Comparison of ENCODE assay signal across 13 cellular contexts in genomic region chr19:44303305-44303704, GRCh38. TPM values are rescaled to one million over a fixed set of nuclear protein-coding genes. Genes with fewer than 3 reads are reported as not detected.
DNase-seq lines count a peak whose midpoint lies in the region; ATAC-seq and TF ChIP-seq lines count a peak whose summit lies in the region.
"Had no signal": no experiment of that assay in that cellular context is flagged by ENCODE, and none has a peak within 500 bp of the region (broad histone marks: within the 10 kb centered on the region; RNA-seq: fewer than 3 reads in every experiment).

No MANE protein-coding gene starts in this region.

- peaks cover 20% of the 10 kb centered on the region for H3K4me1 Mint-ChIP-seq in activated CD8-positive, alpha-beta T cell treated with anti-CD3 and anti-CD28 coated beads for 36 hours (ENCODE audit: low read depth)
- peaks cover 2 to 6% of the 10 kb centered on the region in 2 donors for H3K4me1 Mint-ChIP-seq in stimulated activated naive B cell treated with anti-CD40 and anti-IgM and Interleukin-4, amounts not matched to agents 10 μg/mL and 1 μg/mL and 100 μg/mL, for 72 hours

- no CpG with 5 or more reads among the region's 4 CpGs for WGBS in mesendoderm (ENCODE audit: extremely low coverage, insufficient coverage, low lambda C conversion rate)

- DNase-seq in AG04449 (ENCODE audit: low read depth, low spot score) (no peak), EL (peak; percentile 3), mesendoderm (peak; percentile 8), NCI-H1417 treated with DMSO at 0.1 percent for 48 hours (lab: John Stamatoyannopoulos, UW) (no peak)
- no peak for DNase-seq in activated CD8-positive, alpha-beta T cell treated with anti-CD3 and anti-CD28 coated beads for 36 hours
- no peak for DNase-seq in stimulated activated naive B cell treated with anti-CD40 and anti-IgM and Interleukin-4, amounts not matched to agents 10 μg/mL and 1 μg/mL and 100 μg/mL, for 72 hours
- DNase-seq: activated effector memory CD4-positive, alpha-beta T cell treated with Interleukin-2 at 50 U/mL for 16 hours; DMS79; dorsolateral prefrontal cortex; hippocampal formation; transverse colon had no signal

- H3K36me3 ChIP-seq in mesendoderm (ENCODE audit: control insufficient read depth, insufficient read depth, low read length), result peaks cover under 1% of the 10 kb centered on the region

- no peak overlapping the region for H2AK5ac ChIP-seq in mesendoderm (ENCODE audit: low read length)

- peak overlapping the region; percentile 83 for H3K4me3 Mint-ChIP-seq in activated CD8-positive, alpha-beta T cell treated with anti-CD3 and anti-CD28 coated beads for 36 hours
- no peak overlapping the region for H3K4me3 Mint-ChIP-seq in stimulated activated naive B cell treated with anti-CD40 and anti-IgM and Interleukin-4, amounts not matched to agents 10 μg/mL and 1 μg/mL and 100 μg/mL, for 72 hours

- no peak overlapping the region for H3K4ac ChIP-seq in mesendoderm (ENCODE audit: low read depth, low read length)

- CTCF ChIA-PET in AG04449 (lab: Yijun Ruan, JAX), result no interaction called here
- CTCF ChIA-PET in activated CD8-positive, alpha-beta T cell treated with anti-CD3 and anti-CD28 coated beads for 36 hours (lab: Charles Lee), result no interaction called here

- no peak overlapping the region for H3K23ac ChIP-seq in mesendoderm (ENCODE audit: low read length)

- no peak for TF ChIP-seq CTCF in AG04449 (IDR thresholded peaks at IDR 0.05; ENCODE audit: insufficient read depth, low read length, missing control alignments)
- no peak for TF ChIP-seq CTCF in activated CD8-positive, alpha-beta T cell treated with anti-CD3 and anti-CD28 coated beads for 36 hours (IDR thresholded peaks at IDR 0.05)

- no peak overlapping the region for H3K27ac Mint-ChIP-seq in activated CD8-positive, alpha-beta T cell treated with anti-CD3 and anti-CD28 coated beads for 36 hours
- no peak overlapping the region for H3K27ac Mint-ChIP-seq in stimulated activated naive B cell treated with anti-CD40 and anti-IgM and Interleukin-4, amounts not matched to agents 10 μg/mL and 1 μg/mL and 100 μg/mL, for 72 hours

- H3K9ac ChIP-seq in mesendoderm (ENCODE audit: low read length), result no peak overlapping the region

- H2BK5ac ChIP-seq in mesendoderm (ENCODE audit: low read length), result no peak overlapping the region

- peaks cover 40% of the 10 kb centered on the region for H3K36me3 Mint-ChIP-seq in activated CD8-positive, alpha-beta T cell treated with anti-CD3 and anti-CD28 coated beads for 36 hours (ENCODE audit: low read depth)
- peaks cover 28 to 40% of the 10 kb centered on the region in 2 donors for H3K36me3 Mint-ChIP-seq in stimulated activated naive B cell treated with anti-CD40 and anti-IgM and Interleukin-4, amounts not matched to agents 10 μg/mL and 1 μg/mL and 100 μg/mL, for 72 hours

- no peak overlapping the region for H4K8ac ChIP-seq in mesendoderm (ENCODE audit: low read depth, low read length)

- no peaks in the 10 kb centered on the region for H3K4me1 ChIP-seq in mesendoderm (ENCODE audit: control insufficient read depth, low read depth, low read length)

- no peak overlapping the region for H3K4me2 ChIP-seq in mesendoderm (ENCODE audit: low read length)

- H3K27me3 ChIP-seq in mesendoderm (ENCODE audit: insufficient read depth, low read length, poor library complexity), result no peaks in the 10 kb centered on the region
- H3K27me3 ChIP-seq: dorsolateral prefrontal cortex, transverse colon had no signal

- H3K18ac ChIP-seq in mesendoderm (ENCODE audit: low read length), result no peak overlapping the region

- no peak overlapping the region for H3K27ac ChIP-seq in mesendoderm (ENCODE audit: low read depth, low read length)
- H3K27ac ChIP-seq: dorsolateral prefrontal cortex had no signal

- H3K4me3 ChIP-seq in AG04449 (ENCODE audit: low read depth, low read length) (peak overlapping the region; percentile 24; the same call in 1 of the 2 replicates), mesendoderm (ENCODE audit: low read length) (no peak overlapping the region)

- POLR2A ChIA-PET in AG04449 (lab: Yijun Ruan, JAX), result no interaction called here
- POLR2A ChIA-PET in activated CD8-positive, alpha-beta T cell treated with anti-CD3 and anti-CD28 coated beads for 36 hours (lab: Charles Lee), result no interaction called here

- H4K5ac ChIP-seq in mesendoderm (ENCODE audit: low read length), result no peak overlapping the region

- H3K27me3 Mint-ChIP-seq in activated CD8-positive, alpha-beta T cell treated with anti-CD3 and anti-CD28 coated beads for 36 hours, result no peaks in the 10 kb centered on the region
- peaks cover 1 to 3% of the 10 kb centered on the region in 2 donors for H3K27me3 Mint-ChIP-seq in stimulated activated naive B cell treated with anti-CD40 and anti-IgM and Interleukin-4, amounts not matched to agents 10 μg/mL and 1 μg/mL and 100 μg/mL, for 72 hours

- intact Hi-C loops in activated CD8-positive, alpha-beta T cell treated with anti-CD3 and anti-CD28 coated beads for 36 hours (cut with micrococcal nuclease), result loop anchor here (10.0 kb wide), 1 partner anchor 89 kb away; the partner anchor contains the start of gene ZNF227

- H3K79me2 ChIP-seq in mesendoderm (ENCODE audit: control insufficient read depth, insufficient read depth, low read length), result no peaks in the 10 kb centered on the region

- ATAC-seq in activated CD8-positive, alpha-beta T cell treated with anti-CD3 and anti-CD28 coated beads for 36 hours, result no peak
- ATAC-seq in GM21576 (IDR thresholded peaks at IDR 0.05; ENCODE audit: unreplicated experiment) (no peak), HG02571 (IDR thresholded peaks at IDR 0.05; ENCODE audit: unreplicated experiment) (no peak)
- no peak for ATAC-seq in stimulated activated naive B cell treated with anti-CD40 and anti-IgM and Interleukin-4, amounts not matched to agents 10 μg/mL and 1 μg/mL and 100 μg/mL, for 72 hours (replicated peaks)

- H2BK120ac ChIP-seq in mesendoderm (ENCODE audit: low read depth, low read length), result no peak overlapping the region

- H3K56ac ChIP-seq in mesendoderm (ENCODE audit: low read length), result no peak overlapping the region

- H3K79me1 ChIP-seq in mesendoderm (ENCODE audit: low read length), result no peaks in the 10 kb centered on the region

- no peak overlapping the region for H2BK15ac ChIP-seq in mesendoderm (replicated peaks; ENCODE audit: low read depth)

- peaks cover 9% of the 10 kb centered on the region for H3K9me3 Mint-ChIP-seq in activated CD8-positive, alpha-beta T cell treated with anti-CD3 and anti-CD28 coated beads for 36 hours
- peaks cover 1 to 4% of the 10 kb centered on the region in 2 donors for H3K9me3 Mint-ChIP-seq in stimulated activated naive B cell treated with anti-CD40 and anti-IgM and Interleukin-4, amounts not matched to agents 10 μg/mL and 1 μg/mL and 100 μg/mL, for 72 hours

RNA-seq across cellular contexts. Expression of gene ZNF235, which starts 1.5 kb away (rescaled TPM):
- total RNA-seq in activated CD8-positive, alpha-beta T cell treated with anti-CD3 and anti-CD28 coated beads for 36 hours, result 1 to 10 TPM; 2.7 to 3.6 TPM
- 2.3 TPM for polyA plus RNA-seq in mesendoderm (2013, experiment 1 of 2)
- 2.4 TPM for polyA plus RNA-seq in mesendoderm (2013, experiment 2 of 2)

RNA-seq across cellular contexts. Expression of gene ZNF233, which starts 43.6 kb away (rescaled TPM):
- under 1 TPM; 0.20 to 0.43 TPM for total RNA-seq in activated CD8-positive, alpha-beta T cell treated with anti-CD3 and anti-CD28 coated beads for 36 hours
- polyA plus RNA-seq in mesendoderm (2013, experiment 1 of 2), result 1.1 TPM
- 1.2 TPM for polyA plus RNA-seq in mesendoderm (2013, experiment 2 of 2)

RNA-seq across cellular contexts. Expression of gene ZNF112, which starts 53.2 kb away (rescaled TPM):
- under 1 TPM in 1 of 2 experiments, not detected in 1; 0.11 TPM for total RNA-seq in activated CD8-positive, alpha-beta T cell treated with anti-CD3 and anti-CD28 coated beads for 36 hours
- polyA plus RNA-seq in mesendoderm (2013, experiment 1 of 2), result 1.4 TPM
- polyA plus RNA-seq in mesendoderm (2013, experiment 2 of 2), result 1.4 TPM

Comparison
In these comparisons a context has a peak if more than half of its experiments do, and no peak if none do; other contexts are left out.
1. DNase-seq: peak in EL (single experiment) and mesendoderm (single experiment); none in AG04449 (single experiment), activated CD8-positive, alpha-beta T cell treated with anti-CD3 and anti-CD28 coated beads for 36 hours (single experiment), NCI-H1417 treated with DMSO at 0.1 percent for 48 hours (single experiment) and stimulated activated naive B cell treated with anti-CD40 and anti-IgM and Interleukin-4, amounts not matched to agents 10 μg/mL and 1 μg/mL and 100 μg/mL, for 72 hours (single experiment).